Comparison of ENCODE assay signal across 12 cellular contexts in genomic region chr1:89908294-89908992, GRCh38.
DNase-seq lines count a peak whose midpoint lies in the region; ATAC-seq, FAIRE-seq and TF ChIP-seq lines count a peak whose summit lies in the region.
"Had no signal": no experiment of that assay in that cellular context is flagged by ENCODE, and none has a peak within 500 bp of the region (broad histone marks: within the 10 kb centered on the region; RNA-seq: fewer than 3 reads in every experiment).

No MANE protein-coding gene starts in this region.

- BruUV-seq in OCI-LY7 (replicated peaks; lab: Mats Ljungman, UMichigan) = no TSS peak
- BruUV-seq in endothelial cell of umbilical vein (replicated peaks; lab: Mats Ljungman, UMichigan) = no TSS peak

- intact Hi-C loops in OCI-LY7 (cut with micrococcal nuclease; ENCODE audit: unreplicated experiment) = no loop called here
- intact Hi-C loops in endothelial cell of umbilical vein (cut with micrococcal nuclease) = loop anchor here (1.0 to 5.0 kb wide), 4 partner anchors 36 to 361 kb away; no protein-coding TSS in a partner anchor

- H3K4me2 ChIP-seq in OCI-LY7 (ENCODE audit: low read length) (peak overlapping the region; percentile 32), endothelial cell of umbilical vein (ENCODE audit: insufficient read depth, low read length) (peak overlapping the region; percentile 70), parathyroid adenoma (ENCODE audit: low read length) (no peak overlapping the region)
- H3K4me2 ChIP-seq: KMS-11 had no signal

- FAIRE-seq in G401.6 (lab: Jason Lieb, UNC) = peak; percentile 88
- FAIRE-seq in endothelial cell of umbilical vein (lab: Jason Lieb, UNC) = no peak

- no peak for ATAC-seq in GM21825 (IDR thresholded peaks at IDR 0.05; ENCODE audit: unreplicated experiment)

- TF ChIP-seq POLR2A in endothelial cell of umbilical vein (IDR thresholded peaks at IDR 0.05; ENCODE audit: low read depth, low read length) = no peak

- no peaks in the 10 kb centered on the region for H3K9me2 ChIP-seq in OCI-LY7 (ENCODE audit: insufficient read depth, low read length)

- H3K9me3 ChIP-seq in OCI-LY7 (ENCODE audit: low read length) (no peaks in the 10 kb centered on the region), endothelial cell of umbilical vein (replicated peaks; ENCODE audit: control insufficient read depth, insufficient read depth, low read length) (no peaks in the 10 kb centered on the region), parathyroid adenoma (ENCODE audit: control insufficient read depth, low read length) (no peaks in the 10 kb centered on the region)
- H3K9me3 ChIP-seq: prostate gland had no signal

- H3K27ac ChIP-seq in OCI-LY7 (ENCODE audit: low read depth, low read length, poor library complexity, severe bottlenecking) = no peak overlapping the region
- peak overlapping the region; percentile 84 for H3K27ac ChIP-seq in endothelial cell of umbilical vein (ENCODE audit: insufficient read depth, low read depth, low read length)
- H3K27ac ChIP-seq in parathyroid adenoma = peak overlapping the region; percentile 15
- H3K27ac ChIP-seq: KMS-11, prostate gland, RWPE1 had no signal

- H3K4me3 ChIP-seq in OCI-LY7 (ENCODE audit: low read depth, low read length, poor library complexity, severe bottlenecking) = no peak overlapping the region
- H3K4me3 ChIP-seq in endothelial cell of umbilical vein (replicated peaks in 1 of 3; ENCODE audit: insufficient read depth in 1 of 3, low read depth in 1 of 3, low read length in 3 of 3) = no peak overlapping the region
- H3K4me3 ChIP-seq in parathyroid adenoma (ENCODE audit: low read depth, low read length) = no peak overlapping the region
- H3K4me3 ChIP-seq: prostate gland had no signal

- H2AFZ ChIP-seq in OCI-LY7 (ENCODE audit: low read length) (no peak overlapping the region), endothelial cell of umbilical vein (ENCODE audit: low read depth, low read length) (peak overlapping the region; percentile 14), parathyroid adenoma (no peak overlapping the region)

- H4K20me1 ChIP-seq in OCI-LY7 (ENCODE audit: insufficient read depth, low read length) (peaks cover 6% of the 10 kb centered on the region; the same call in 1 of the 2 replicates), endothelial cell of umbilical vein (replicated peaks; ENCODE audit: control insufficient read depth, extremely low read depth, insufficient read depth, low read length) (no peaks in the 10 kb centered on the region)

- TF ChIP-seq CTCF in OCI-LY7 (conservative IDR thresholded peaks at IDR 0.05; ENCODE audit: low read length) = no peak
- no peak for TF ChIP-seq CTCF in endothelial cell of umbilical vein (IDR thresholded peaks at IDR 0.05; ENCODE audit: extremely low read depth in 1 of 2, insufficient read depth in 1 of 2, low read depth in 1 of 2, low read length in 2 of 2)
- no peak for TF ChIP-seq CTCF in parathyroid adenoma (IDR thresholded peaks at IDR 0.05)
- TF ChIP-seq CTCF in GM13976 (IDR thresholded peaks at IDR 0.05; ENCODE audit: borderline replicate concordance, control extremely low read depth, extremely low read depth, insufficient read depth, missing control alignments) = no peak

- H3K79me2 ChIP-seq in OCI-LY7 (ENCODE audit: insufficient read depth, low read depth, low read length) (peaks cover 7% of the 10 kb centered on the region; the same call in 1 of the 2 replicates), endothelial cell of umbilical vein (ENCODE audit: control insufficient read depth, insufficient read depth, low read length) (no peaks in the 10 kb centered on the region), parathyroid adenoma (no peaks in the 10 kb centered on the region)

- in situ Hi-C loops in GM13976 (cut with MboI; ENCODE audit: low sequenced_read_pairs, unreplicated experiment) = no loop called here

- H3K36me3 ChIP-seq in OCI-LY7 (ENCODE audit: insufficient read depth, low read length) = peaks cover 6% of the 10 kb centered on the region; the same call in 1 of the 2 replicates
- H3K36me3 ChIP-seq in endothelial cell of umbilical vein (ENCODE audit: control insufficient read depth in 2 of 2, extremely low read depth in 1 of 2, insufficient read depth in 2 of 2, low read length in 2 of 2) = no peaks in the 10 kb centered on the region
- H3K36me3 ChIP-seq in parathyroid adenoma (ENCODE audit: control insufficient read depth, insufficient read depth, low read length) = no peaks in the 10 kb centered on the region
- H3K36me3 ChIP-seq: prostate gland had no signal

- H3K27me3 ChIP-seq in endothelial cell of umbilical vein (ENCODE audit: control insufficient read depth in 2 of 2, insufficient read depth in 2 of 2, low read length in 2 of 2) (no peaks in the 10 kb centered on the region), parathyroid adenoma (ENCODE audit: control insufficient read depth, insufficient read depth, low read length) (no peaks in the 10 kb centered on the region)

- POLR2A ChIA-PET in OCI-LY7 (lab: Charles Lee) (interaction anchor here (0.7 kb wide), 1 partner anchor 85 kb away, joined by 4 read pairs; no protein-coding TSS in a partner anchor), endothelial cell of umbilical vein (lab: Charles Lee) (interaction anchor here (1.3 kb wide), 1 partner anchor 10 kb away, joined by 3 read pairs; no protein-coding TSS in a partner anchor)

- H3K9ac ChIP-seq in endothelial cell of umbilical vein (replicated peaks; ENCODE audit: extremely low read depth, insufficient read depth, low read length) = peak overlapping the region; percentile 36
- no peak overlapping the region for H3K9ac ChIP-seq in parathyroid adenoma
- H3K9ac ChIP-seq: KMS-11 had no signal

- dilution Hi-C loops in endothelial cell of umbilical vein (cut with MboI; ENCODE audit: extremely low pct_ligation_motif_present, low sequenced_read_pairs) = no loop called here

- H3K9me1 ChIP-seq in endothelial cell of umbilical vein (replicated peaks; ENCODE audit: control insufficient read depth, extremely low read depth, insufficient read depth, low read length) = no peaks in the 10 kb centered on the region

- CTCF ChIA-PET in OCI-LY7 (lab: Charles Lee; ENCODE audit: unreplicated experiment) = no interaction called here
- CTCF ChIA-PET in endothelial cell of umbilical vein (lab: Charles Lee) = interaction anchor here (0.8 to 1.5 kb wide), 4 partner anchors 12 to 924 kb away, joined by 3 to 4 read pairs (median 3); no protein-coding TSS in a partner anchor

- DNase-seq in OCI-LY7 (ENCODE audit: low spot score) (no peak), endothelial cell of umbilical vein (ENCODE audit: low read depth, low spot score) (peak; percentile 70), AG08395 (ENCODE audit: low spot score) (no peak), GM13976 (ENCODE audit: low spot score) (no peak), NCI-H526 (lab: John Stamatoyannopoulos, UW) (no peak)
- DNase-seq: stimulated activated naive CD4-positive, alpha-beta T cell treated with Interleukin-2 at 50 U/mL for 16 hours had no signal

- H3K4me1 ChIP-seq in OCI-LY7 (ENCODE audit: insufficient read depth, low read length, poor library complexity, severe bottlenecking) = peaks cover 47% of the 10 kb centered on the region
- peaks cover 70% of the 10 kb centered on the region for H3K4me1 ChIP-seq in endothelial cell of umbilical vein (ENCODE audit: control insufficient read depth, extremely low read depth, insufficient read depth, low read length)
- H3K4me1 ChIP-seq in parathyroid adenoma = peaks cover 5% of the 10 kb centered on the region
- H3K4me1 ChIP-seq: prostate gland had no signal

TF ChIP-seq in endothelial cell of umbilical vein, 7 proteins besides CTCF, POLR2A, EP300 and RAD21:
- TF ChIP-seq EZH2 (IDR thresholded peaks at IDR 0.05; ENCODE audit: borderline replicate concordance, low read depth, low read length, severe bottlenecking) (no peak), FOS (IDR thresholded peaks at IDR 0.05; ENCODE audit: borderline replicate concordance, insufficient read depth, low read length) (peak; percentile 29)
